Comparison of ENCODE assay signal across 16 cellular contexts in the genomic region with DNA sequence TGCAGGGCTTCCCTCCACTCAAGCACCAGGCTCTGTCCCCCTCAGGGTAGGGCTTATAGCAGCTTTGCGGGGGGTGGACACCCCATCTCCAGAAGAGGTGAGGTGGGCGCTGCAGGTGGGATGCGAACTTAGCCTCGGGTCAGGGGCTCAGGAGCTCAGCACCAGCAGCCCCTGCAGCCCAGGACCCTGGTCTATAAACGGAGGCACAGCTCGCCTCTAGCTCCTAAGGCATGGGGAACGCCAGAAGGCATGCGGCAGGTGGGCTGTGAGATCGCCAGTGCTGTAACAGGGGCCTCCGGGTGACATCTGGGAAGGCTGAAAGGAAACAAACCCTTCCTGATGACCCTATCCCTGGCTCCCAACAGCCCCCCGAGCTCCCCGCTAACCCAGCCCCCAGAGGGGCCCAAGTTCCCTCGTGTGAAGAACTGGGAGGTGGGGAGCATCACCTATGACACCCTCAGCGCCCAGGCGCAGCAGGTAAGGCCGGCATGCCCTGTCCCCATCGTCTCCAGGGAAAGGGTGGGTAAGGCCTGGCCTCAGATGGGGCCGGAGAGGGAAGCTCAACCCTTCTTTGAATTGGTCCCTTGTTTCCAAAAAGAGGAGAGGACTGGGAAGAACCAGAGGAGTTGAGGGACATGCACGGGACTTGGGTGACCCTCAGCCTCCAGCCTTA. TPM values are rescaled to one million over a fixed set of nuclear protein-coding genes. Genes with fewer than 3 reads are reported as not detected.
DNase-seq lines count a peak whose midpoint lies in the region; ATAC-seq and TF ChIP-seq lines count a peak whose summit lies in the region.
"Had no signal": no experiment of that assay in that cellular context is flagged by ENCODE, and none has a peak within 500 bp of the region (broad histone marks: within the 10 kb centered on the region; RNA-seq: fewer than 3 reads in every experiment).

No MANE protein-coding gene starts in this region.

- H3K27ac Mint-ChIP-seq in activated T-helper 1 cell treated with anti-CD3 and anti-CD28 coated beads, Interleukin-12 subunit alpha, Interleukin-12 subunit beta, Interleukin-2, Interleukin-4 antibody, amounts not matched to agents 30 ng/mL and 10 ng/mL and 1 ng/mL, durations not matched to agents 14 hours and 24 hours and 36 hours, result no peak overlapping the region

- H3K9me3 Mint-ChIP-seq in activated T-helper 1 cell treated with anti-CD3 and anti-CD28 coated beads, Interleukin-12 subunit alpha, Interleukin-12 subunit beta, Interleukin-2, Interleukin-4 antibody, amounts not matched to agents 30 ng/mL and 10 ng/mL and 1 ng/mL, durations not matched to agents 14 hours and 24 hours and 36 hours, result peaks cover 5% of the 10 kb centered on the region

- no peak for TF ChIP-seq POLR2A in ovary (IDR thresholded peaks at IDR 0.05)

- H3K27me3 ChIP-seq in right atrium auricular region (no peaks in the 10 kb centered on the region), lung (ENCODE audit: control insufficient read depth, insufficient read depth) (no peaks in the 10 kb centered on the region), ovary (no peaks in the 10 kb centered on the region)
- H3K27me3 ChIP-seq: brain microvascular endothelial cell had no signal

- WGBS in lung, 2 donors, result 30 to 44% methylated on average over 19 of the region's 19 CpGs
- 56% methylated on average over 19 of the region's 19 CpGs for WGBS in urinary bladder
- 64 to 69% (median 68%) methylated on average over 19 of the region's 19 CpGs for WGBS in ovary, 3 donors

- H3K9me3 ChIP-seq in right atrium auricular region, result no peaks in the 10 kb centered on the region
- peaks cover 0 to 9% of the 10 kb centered on the region in 2 donors for H3K9me3 ChIP-seq in lung (ENCODE audit: control insufficient read depth in 2 of 2, insufficient read depth in 1 of 2, low read length in 1 of 2)
- no peaks in the 10 kb centered on the region for H3K9me3 ChIP-seq in ovary

- H3K4me3 ChIP-seq in right atrium auricular region, result peak overlapping the region; percentile 27 to 45
- peak overlapping the region; percentile 44 for H3K4me3 ChIP-seq in lung
- peak overlapping the region; percentile 15 for H3K4me3 ChIP-seq in urinary bladder (ENCODE audit: low read depth, low read length)
- no peak overlapping the region for H3K4me3 ChIP-seq in foreskin fibroblast (ENCODE audit: low read depth in 1 of 2, low read length in 2 of 2)
- H3K4me3 ChIP-seq in ovary, result no peak overlapping the region

- TF ChIP-seq CTCF in right atrium auricular region (IDR thresholded peaks at IDR 0.05), result no peak
- TF ChIP-seq CTCF in lung (IDR thresholded peaks at IDR 0.05; ENCODE audit: control extremely low read depth, extremely low read depth), result no peak
- TF ChIP-seq CTCF in foreskin fibroblast (IDR thresholded peaks at IDR 0.05; ENCODE audit: low read depth, low read length), result no peak
- TF ChIP-seq CTCF in ovary (IDR thresholded peaks at IDR 0.05), result no peak

- peak overlapping the region; percentile 33 for H3K4me3 Mint-ChIP-seq in activated T-helper 1 cell treated with anti-CD3 and anti-CD28 coated beads, Interleukin-12 subunit alpha, Interleukin-12 subunit beta, Interleukin-2, Interleukin-4 antibody, amounts not matched to agents 30 ng/mL and 10 ng/mL and 1 ng/mL, durations not matched to agents 14 hours and 24 hours and 36 hours
- H3K4me3 Mint-ChIP-seq: activated T-helper 17 cell treated with anti-CD3 and anti-CD28 coated beads, Interleukin-2, amount 50 U/mL, for 72 hours had no signal

- H3K27ac ChIP-seq in right atrium auricular region (peak overlapping the region; percentile 7 to 76), lung (ENCODE audit: low read depth in 1 of 2, low read length in 1 of 2) (peak overlapping the region in 1 of 2 donors; percentile 39), urinary bladder (ENCODE audit: low read depth) (no peak overlapping the region), ovary (peak overlapping the region in 1 of 2 donors; percentile 8)
- H3K27ac ChIP-seq: brain microvascular endothelial cell, C4-2B had no signal

- no peaks in the 10 kb centered on the region for H3K36me3 Mint-ChIP-seq in activated T-helper 1 cell treated with anti-CD3 and anti-CD28 coated beads, Interleukin-12 subunit alpha, Interleukin-12 subunit beta, Interleukin-2, Interleukin-4 antibody, amounts not matched to agents 30 ng/mL and 10 ng/mL and 1 ng/mL, durations not matched to agents 14 hours and 24 hours and 36 hours (ENCODE audit: low read depth)

- ATAC-seq in left cardiac atrium, result no peak
- ATAC-seq in lung (ENCODE audit: insufficient read depth, low FRiP score), result no peak

- no peak for TF ChIP-seq EP300 in ovary (IDR thresholded peaks at IDR 0.05)

- H3K36me3 ChIP-seq in right atrium auricular region (no peaks in the 10 kb centered on the region), lung (ENCODE audit: control insufficient read depth in 2 of 2, insufficient read depth in 2 of 2, low read length in 2 of 2) (peaks cover 0 to 2% of the 10 kb centered on the region in 2 donors), urinary bladder (ENCODE audit: insufficient read depth) (no peaks in the 10 kb centered on the region), ovary (no peaks in the 10 kb centered on the region)
- H3K36me3 ChIP-seq: brain microvascular endothelial cell had no signal

- peaks cover 2% of the 10 kb centered on the region for H3K27me3 Mint-ChIP-seq in activated T-helper 1 cell treated with anti-CD3 and anti-CD28 coated beads, Interleukin-12 subunit alpha, Interleukin-12 subunit beta, Interleukin-2, Interleukin-4 antibody, amounts not matched to agents 30 ng/mL and 10 ng/mL and 1 ng/mL, durations not matched to agents 14 hours and 24 hours and 36 hours (ENCODE audit: insufficient read depth)
- H3K27me3 Mint-ChIP-seq: activated T-helper 17 cell treated with anti-CD3 and anti-CD28 coated beads, Interleukin-2, amount 50 U/mL, for 72 hours had no signal

- peaks cover 6% of the 10 kb centered on the region for H3K4me1 Mint-ChIP-seq in activated T-helper 1 cell treated with anti-CD3 and anti-CD28 coated beads, Interleukin-12 subunit alpha, Interleukin-12 subunit beta, Interleukin-2, Interleukin-4 antibody, amounts not matched to agents 30 ng/mL and 10 ng/mL and 1 ng/mL, durations not matched to agents 14 hours and 24 hours and 36 hours (ENCODE audit: low read depth)

- intact Hi-C loops in left cardiac atrium (cut with DNase I) (no loop called here), ovary (cut with DNase I) (no loop called here)
- intact Hi-C loops in activated T-helper 1 cell treated with anti-CD3 and anti-CD28 coated beads, Interleukin-12 subunit alpha, Interleukin-12 subunit beta, Interleukin-2, Interleukin-4 antibody, amounts not matched to agents 30 ng/mL and 10 ng/mL and 1 ng/mL, durations not matched to agents 14 hours and 24 hours and 36 hours (cut with micrococcal nuclease), result no loop called here

- DNase-seq in right atrium auricular region (ENCODE audit: low spot score) (no peak), left cardiac atrium (no peak), lung (ENCODE audit: low spot score) (no peak), foreskin fibroblast (no peak), ovary (no peak), NCI-H2107 treated with DMSO at 0.1 percent for 48 hours (lab: John Stamatoyannopoulos, UW; ENCODE audit: unreplicated experiment) (no peak)
- no peak for DNase-seq in activated T-helper 1 cell treated with anti-CD3 and anti-CD28 coated beads, Interleukin-12 subunit alpha, Interleukin-12 subunit beta, Interleukin-2, Interleukin-4 antibody, amounts not matched to agents 30 ng/mL and 10 ng/mL and 1 ng/mL, durations not matched to agents 14 hours and 24 hours and 36 hours (ENCODE audit: low spot score)
- DNase-seq: activated CD4-positive, alpha-beta T cell treated with anti-CD3 and anti-CD28 coated beads for 1 hour; brain microvascular endothelial cell; effector CD8-positive, alpha-beta T cell; NCI-H1694; NCI-H524 treated with DMSO at 0.1 percent for 48 hours had no signal

- H3K4me1 ChIP-seq in right atrium auricular region (peaks cover 0 to 29% of the 10 kb centered on the region in 2 donors), lung (ENCODE audit: control insufficient read depth in 2 of 2, insufficient read depth in 2 of 2, low read length in 2 of 2) (peaks cover 0 to 13% of the 10 kb centered on the region in 2 donors), urinary bladder (ENCODE audit: insufficient read depth) (no peaks in the 10 kb centered on the region), ovary (ENCODE audit: insufficient read depth) (no peaks in the 10 kb centered on the region)

RNA-seq across cellular contexts. Expression of gene NOS3, which starts 4.2 kb away (rescaled TPM):
- total RNA-seq in right atrium auricular region, result 10 to 100 TPM; 14.5 to 78.6 TPM
- 10 to 100 TPM; 13.1 to 63.9 TPM for total RNA-seq in left cardiac atrium
- total RNA-seq in activated T-helper 1 cell treated with anti-CD3 and anti-CD28 coated beads, Interleukin-12 subunit alpha, Interleukin-12 subunit beta, Interleukin-2, Interleukin-4 antibody, amounts not matched to agents 30 ng/mL and 10 ng/mL and 1 ng/mL, durations not matched to agents 14 hours and 24 hours and 36 hours, result 12.2 and 12.8 TPM in 2 replicates
- 10 to 100 TPM; 11.9 to 31.0 TPM for total RNA-seq in lung
- 10 to 100 TPM in 1 of 2 donors, 1 to 10 TPM in 1; 9.3 to 11.9 TPM for polyA plus RNA-seq in lung
- total RNA-seq in urinary bladder, result 6.0 TPM
- polyA plus RNA-seq in urinary bladder, result 15.8 TPM
- total RNA-seq in ovary, result 10 to 100 TPM in 1 of 7 donors, 1 to 10 TPM in 6; 2.9 to 26.0 (median 5.4) TPM
- polyA plus RNA-seq in ovary, result 1 to 10 TPM; 1.0 to 8.9 TPM

RNA-seq across cellular contexts. Expression of gene KCNH2, which starts 16.9 kb away (rescaled TPM):
- total RNA-seq in right atrium auricular region (100 to 1,000 TPM; 119 to 128 TPM), left cardiac atrium (10 to 100 TPM; 59.1 to 82.1 TPM), lung (1 to 10 TPM; 1.7 to 2.0 TPM), urinary bladder (9.9 TPM), ovary (10 to 100 TPM in 2 of 7 donors, 1 to 10 TPM in 5; 2.0 to 26.3 (median 8.0) TPM)
- total RNA-seq in activated T-helper 1 cell treated with anti-CD3 and anti-CD28 coated beads, Interleukin-12 subunit alpha, Interleukin-12 subunit beta, Interleukin-2, Interleukin-4 antibody, amounts not matched to agents 30 ng/mL and 10 ng/mL and 1 ng/mL, durations not matched to agents 14 hours and 24 hours and 36 hours, result 0.20 and 0.49 TPM in 2 replicates
- polyA plus RNA-seq in lung (under 1 TPM; 0.43 to 0.82 TPM), urinary bladder (48.5 TPM), ovary (1 to 10 TPM; 3.0 to 5.0 TPM)

RNA-seq across cellular contexts. Expression of gene ATG9B, which starts 29.3 kb away (rescaled TPM):
- not detected for total RNA-seq in right atrium auricular region
- under 1 TPM; 0.13 to 0.32 TPM for total RNA-seq in left cardiac atrium
- total RNA-seq in activated T-helper 1 cell treated with anti-CD3 and anti-CD28 coated beads, Interleukin-12 subunit alpha, Interleukin-12 subunit beta, Interleukin-2, Interleukin-4 antibody, amounts not matched to agents 30 ng/mL and 10 ng/mL and 1 ng/mL, durations not matched to agents 14 hours and 24 hours and 36 hours, result 4.7 and 6.3 TPM in 2 replicates
- 1 to 10 TPM; 1.1 to 2.8 TPM for total RNA-seq in lung
- polyA plus RNA-seq in lung, result 1 to 10 TPM in 1 of 2 donors, under 1 TPM in 1; 0.78 to 1.8 TPM
- total RNA-seq in urinary bladder, result not detected
- polyA plus RNA-seq in urinary bladder, result 0.32 TPM
- 1 to 10 TPM in 1 of 7 donors, under 1 TPM in 6; 0.18 to 1.0 (median 0.40) TPM for total RNA-seq in ovary
- polyA plus RNA-seq in ovary, result under 1 TPM; 0.03 to 0.19 TPM
- total RNA-seq: posterior vena cava had no signal

RNA-seq across cellular contexts. Expression of gene ABCB8, which starts 33.3 kb away (rescaled TPM):
- total RNA-seq in right atrium auricular region (10 to 100 TPM; 11.9 to 20.6 TPM), left cardiac atrium (10 to 100 TPM; 20.1 to 21.6 TPM), lung (10 to 100 TPM; 21.8 to 61.5 TPM), urinary bladder (17.1 TPM), ovary (10 to 100 TPM; 15.5 to 45.2 (median 29.1) TPM)
- total RNA-seq in activated T-helper 1 cell treated with anti-CD3 and anti-CD28 coated beads, Interleukin-12 subunit alpha, Interleukin-12 subunit beta, Interleukin-2, Interleukin-4 antibody, amounts not matched to agents 30 ng/mL and 10 ng/mL and 1 ng/mL, durations not matched to agents 14 hours and 24 hours and 36 hours, result 56.9 and 57.9 TPM in 2 replicates
- polyA plus RNA-seq in lung (10 to 100 TPM; 28.7 to 28.9 TPM), urinary bladder (19.4 TPM), ovary (10 to 100 TPM in 1 of 2 donors, 1 to 10 TPM in 1; 6.1 to 14.7 TPM)

RNA-seq across cellular contexts. Expression of gene ASIC3, which starts 53.4 kb away (rescaled TPM):
- total RNA-seq in right atrium auricular region, result 1 to 10 TPM; 1.1 to 1.2 TPM
- total RNA-seq in left cardiac atrium, result 1 to 10 TPM; 4.0 to 4.2 TPM
- 1.9 and 4.1 TPM in 2 replicates for total RNA-seq in activated T-helper 1 cell treated with anti-CD3 and anti-CD28 coated beads, Interleukin-12 subunit alpha, Interleukin-12 subunit beta, Interleukin-2, Interleukin-4 antibody, amounts not matched to agents 30 ng/mL and 10 ng/mL and 1 ng/mL, durations not matched to agents 14 hours and 24 hours and 36 hours
- 1 to 10 TPM in 1 of 2 donors, under 1 TPM in 1; 0.37 to 3.9 TPM for total RNA-seq in lung
- polyA plus RNA-seq in lung, result 1 to 10 TPM; 1.6 to 3.2 TPM
- 1.1 TPM for total RNA-seq in urinary bladder
- polyA plus RNA-seq in urinary bladder, result 2.0 TPM
- total RNA-seq in ovary, result 1 to 10 TPM; 2.5 to 9.4 (median 4.5) TPM
- polyA plus RNA-seq in ovary, result 1 to 10 TPM; 1.0 to 2.9 TPM

Comparison
In these comparisons a context has a peak if more than half of its experiments do, and no peak if none do; other contexts are left out.
1. H3K4me3 ChIP-seq: peak in right atrium auricular region (2 of 2), lung (single experiment) and urinary bladder (single experiment); none in foreskin fibroblast (0 of 2) and ovary (single experiment).